22 cellular contexts compared by ENCODE assay signal in the genomic region with DNA sequence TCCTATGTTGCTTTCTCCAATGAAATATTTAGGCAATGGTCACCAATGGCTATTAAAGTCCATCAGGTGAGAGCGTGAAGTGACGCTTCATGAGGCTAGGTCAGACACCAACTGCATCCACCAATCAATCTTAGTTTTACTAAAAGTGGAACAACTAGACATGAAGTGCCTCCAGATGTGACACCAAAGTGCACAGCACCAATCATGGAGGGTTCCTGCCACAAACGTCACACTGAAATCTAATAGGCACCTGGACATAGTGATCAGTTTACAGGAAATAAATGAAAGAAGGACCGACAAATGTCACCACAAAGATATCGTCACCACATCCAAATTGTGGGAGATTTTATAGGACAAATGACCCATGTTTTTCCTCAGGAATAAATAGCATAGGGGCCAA.
DNase-seq lines count a peak whose midpoint lies in the region; ATAC-seq, FAIRE-seq and TF ChIP-seq lines count a peak whose summit lies in the region.
"Had no signal": no experiment of that assay in that cellular context is flagged by ENCODE, and none has a peak within 500 bp of the region (broad histone marks: within the 10 kb centered on the region; RNA-seq: fewer than 3 reads in every experiment).

No MANE protein-coding gene starts in this region.

- H3K27me3 Mint-ChIP-seq in CD4-positive, alpha-beta T cell: no peaks in the 10 kb centered on the region
- peaks cover 0 to 2% of the 10 kb centered on the region in 2 donors for H3K27me3 Mint-ChIP-seq in CD8-positive, alpha-beta memory T cell
- H3K27me3 Mint-ChIP-seq in naive thymus-derived CD8-positive, alpha-beta T cell: peaks cover 0 to 1% (median 0%) of the 10 kb centered on the region in 5 donors

- no peaks in the 10 kb centered on the region for H3K9me3 Mint-ChIP-seq in CD4-positive, alpha-beta T cell
- H3K9me3 Mint-ChIP-seq in CD8-positive, alpha-beta memory T cell: peaks cover 0 to 6% (median 4%) of the 10 kb centered on the region in 5 donors
- H3K9me3 Mint-ChIP-seq in naive thymus-derived CD8-positive, alpha-beta T cell: peaks cover 0 to 4% (median 0%) of the 10 kb centered on the region in 9 donors

- no peaks in the 10 kb centered on the region for H3K9me3 ChIP-seq in CD4-positive, alpha-beta T cell (ENCODE audit: control insufficient read depth, low read length)
- H3K9me3 ChIP-seq in CD8-positive, alpha-beta memory T cell (ENCODE audit: low read length): no peaks in the 10 kb centered on the region
- H3K9me3 ChIP-seq in K562 (replicated peaks; ENCODE audit: control insufficient read depth, insufficient read depth, low read depth, low read length) (peaks cover 3% of the 10 kb centered on the region), upper lobe of left lung (no peaks in the 10 kb centered on the region)

- no peak overlapping the region for H3K4me2 ChIP-seq in K562 (ENCODE audit: insufficient read depth, low read length)

- 59% methylated on average over 5 of the region's 5 CpGs for WGBS in K562 (ENCODE audit: insufficient coverage, low coverage, missing lambda C conversion rate)
- 83 to 84% methylated on average over 5 of the region's 5 CpGs for WGBS in upper lobe of left lung, 2 donors

- in situ Hi-C loops in K562 (cut with MboI): no loop called here

- H4K20me1 ChIP-seq in K562 (replicated peaks; ENCODE audit: control insufficient read depth, insufficient read depth, low read length): no peaks in the 10 kb centered on the region

- no peaks in the 10 kb centered on the region for H3K79me2 ChIP-seq in K562 (ENCODE audit: control insufficient read depth, insufficient read depth, low read length)

- H3K9me1 ChIP-seq in K562 (ENCODE audit: control insufficient read depth, insufficient read depth, low read length): no peaks in the 10 kb centered on the region

- peaks cover 9% of the 10 kb centered on the region for H3K36me3 Mint-ChIP-seq in CD4-positive, alpha-beta T cell (ENCODE audit: low read depth)
- peaks cover 0 to 5% (median 0%) of the 10 kb centered on the region in 3 donors for H3K36me3 Mint-ChIP-seq in CD8-positive, alpha-beta memory T cell
- peaks cover 0 to 4% (median 0%) of the 10 kb centered on the region in 3 donors for H3K36me3 Mint-ChIP-seq in naive thymus-derived CD8-positive, alpha-beta T cell
- H3K36me3 Mint-ChIP-seq: IgD-negative memory B cell had no signal

- no peaks in the 10 kb centered on the region for H3K27me3 ChIP-seq in CD4-positive, alpha-beta T cell (ENCODE audit: control insufficient read depth, insufficient read depth, low read length)
- no peaks in the 10 kb centered on the region for H3K27me3 ChIP-seq in CD8-positive, alpha-beta memory T cell (ENCODE audit: insufficient read depth, low read length, poor library complexity, severe bottlenecking)
- H3K27me3 ChIP-seq in K562 (ENCODE audit: control insufficient read depth in 2 of 2, insufficient read depth in 2 of 2, low read length in 2 of 2) (no peaks in the 10 kb centered on the region), upper lobe of left lung (no peaks in the 10 kb centered on the region)
- H3K27me3 ChIP-seq: MG63 had no signal

- ATAC-seq in CD4-positive, alpha-beta T cell (ENCODE audit: poor library complexity): no peak
- ATAC-seq in K562 (no peak), upper lobe of left lung (ENCODE audit: low FRiP score in 2 of 2) (no peak)
- no peak for ATAC-seq in naive thymus-derived CD8-positive, alpha-beta T cell
- ATAC-seq: GM12878 had no signal

- H3K27ac Mint-ChIP-seq in CD4-positive, alpha-beta T cell: no peak overlapping the region
- peak overlapping the region in 1 of 8 donors; percentile 12 for H3K27ac Mint-ChIP-seq in CD8-positive, alpha-beta memory T cell
- H3K27ac Mint-ChIP-seq in naive thymus-derived CD8-positive, alpha-beta T cell: peak overlapping the region in 1 of 10 donors; percentile 26
- H3K27ac Mint-ChIP-seq: IgD-negative memory B cell had no signal

- no peak overlapping the region; the same call in 1 of the 2 replicates for H2AFZ ChIP-seq in K562 (ENCODE audit: low read depth, low read length)

- intact Hi-C loops in CD4-positive, alpha-beta T cell (cut with DNase I, micrococcal nuclease): no loop called here
- intact Hi-C loops in K562 (cut with micrococcal nuclease): no loop called here

- no peak for TF ChIP-seq CTCF in CD4-positive, alpha-beta T cell (IDR thresholded peaks at IDR 0.05)
- TF ChIP-seq CTCF in K562 (IDR thresholded peaks at IDR 0.05 in 2 of 3, conservative IDR thresholded peaks at IDR 0.05 in 1 of 3; ENCODE audit: insufficient read depth in 2 of 3, low read depth in 1 of 3, low read length in 3 of 3) (no peak), upper lobe of left lung (IDR thresholded peaks at IDR 0.05) (no peak)

- no peaks in the 10 kb centered on the region for H3K4me1 ChIP-seq in CD8-positive, alpha-beta memory T cell (ENCODE audit: insufficient read depth, low read length)
- peaks cover 0 to 7% of the 10 kb centered on the region in 2 experiments; a peak in 2 of 5 replicates for H3K4me1 ChIP-seq in K562 (replicated peaks in 1 of 2; ENCODE audit: control insufficient read depth in 2 of 2, insufficient read depth in 2 of 2, low read length in 2 of 2)
- H3K4me1 ChIP-seq in upper lobe of left lung: no peaks in the 10 kb centered on the region

- TF ChIP-seq POLR2A in K562 (conservative IDR thresholded peaks at IDR 0.05) (no peak), upper lobe of left lung (IDR thresholded peaks at IDR 0.05) (no peak)

- no peak for TF ChIP-seq EP300 in K562 (IDR thresholded peaks at IDR 0.05; ENCODE audit: low read length)
- TF ChIP-seq EP300 in upper lobe of left lung (IDR thresholded peaks at IDR 0.05): no peak

- CTCF ChIA-PET in CD4-positive, alpha-beta T cell (lab: Charles Lee): no interaction called here
- CTCF ChIA-PET in CD8-positive, alpha-beta memory T cell (lab: Charles Lee): no interaction called here
- CTCF ChIA-PET in K562 (lab: Yijun Ruan, JAX; ENCODE audit: low intra/inter-chr PET ratio): no interaction called here

- H3K4me1 Mint-ChIP-seq in CD4-positive, alpha-beta T cell (ENCODE audit: low read depth): peaks cover 26% of the 10 kb centered on the region
- H3K4me1 Mint-ChIP-seq in CD8-positive, alpha-beta memory T cell: peaks cover 19 to 24% (median 23%) of the 10 kb centered on the region in 3 donors
- H3K4me1 Mint-ChIP-seq in naive thymus-derived CD8-positive, alpha-beta T cell: peaks cover 6 to 23% (median 11%) of the 10 kb centered on the region in 4 donors
- H3K4me1 Mint-ChIP-seq: IgD-negative memory B cell had no signal

- no TSS peak for BruUV-seq in K562 (replicated peaks; lab: Mats Ljungman, UMichigan)

- DNase-seq in CD4-positive, alpha-beta T cell: no peak
- no peak for DNase-seq in CD8-positive, alpha-beta memory T cell
- DNase-seq in K562 (ENCODE audit: extremely low read depth in 1 of 4, low spot score in 3 of 4) (no peak), upper lobe of left lung (no peak), AG20443 (ENCODE audit: low spot score) (no peak)
- DNase-seq in naive thymus-derived CD8-positive, alpha-beta T cell: no peak
- DNase-seq in activated CD4-positive, alpha-beta T cell treated with anti-CD3 and anti-CD28 coated beads for 4 hours: no peak
- DNase-seq: C1 segment of cervical spinal cord, DMS79, Kasumi-1, MG63, NCI-H1048, NCI-H1436, NCI-H1930, NCI-H2227 treated with DMSO at 0.1 percent for 48 hours, NCI-H510A, SHP77 treated with DMSO at 0.1 percent for 48 hours had no signal

- no peak overlapping the region for H3K9ac ChIP-seq in K562 (ENCODE audit: insufficient read depth in 1 of 2, low read depth in 2 of 2, low read length in 2 of 2)

- no peak overlapping the region for H3K27ac ChIP-seq in CD4-positive, alpha-beta T cell (ENCODE audit: low read depth, low read length)
- no peak overlapping the region for H3K27ac ChIP-seq in CD8-positive, alpha-beta memory T cell (ENCODE audit: low read depth, low read length)
- H3K27ac ChIP-seq in K562 (ENCODE audit: extremely low read depth, low read depth, low read length): no peak overlapping the region
- H3K27ac ChIP-seq in upper lobe of left lung: no peak overlapping the region
- H3K27ac ChIP-seq: RWPE1, SK-N-MC had no signal

- no peak for TF ChIP-seq RAD21 in K562 (CRISPR knock-in tag; conservative IDR thresholded peaks at IDR 0.05 in 1 of 2, IDR thresholded peaks at IDR 0.05 in 1 of 2)

- no peaks in the 10 kb centered on the region for H3K36me3 ChIP-seq in CD8-positive, alpha-beta memory T cell (ENCODE audit: insufficient read depth, low read length)
- H3K36me3 ChIP-seq in K562 (ENCODE audit: control insufficient read depth, insufficient read depth, low read length) (no peaks in the 10 kb centered on the region), upper lobe of left lung (no peaks in the 10 kb centered on the region)
- H3K36me3 ChIP-seq: MG63 had no signal

- H3K4me3 Mint-ChIP-seq in CD4-positive, alpha-beta T cell: peak overlapping the region; percentile 34
- peak overlapping the region in 5 of 7 donors; percentile 15 to 76 (median 33) for H3K4me3 Mint-ChIP-seq in CD8-positive, alpha-beta memory T cell
- H3K4me3 Mint-ChIP-seq in naive thymus-derived CD8-positive, alpha-beta T cell: peak overlapping the region in 6 of 10 donors; percentile 15 to 55 (median 32)
- H3K4me3 Mint-ChIP-seq: IgD-negative memory B cell had no signal

- FAIRE-seq in K562 (lab: Jason Lieb, UNC): peak; percentile 49
- FAIRE-seq: GM12878, H54 had no signal

- H3K4me3 ChIP-seq in CD8-positive, alpha-beta memory T cell (ENCODE audit: low read length): no peak overlapping the region
- no peak overlapping the region for H3K4me3 ChIP-seq in K562
- no peak overlapping the region for H3K4me3 ChIP-seq in upper lobe of left lung
- H3K4me3 ChIP-seq: GM12878, MG63, SK-N-MC had no signal

- POLR2A ChIA-PET in CD4-positive, alpha-beta T cell (lab: Charles Lee): no interaction called here
- POLR2A ChIA-PET in CD8-positive, alpha-beta memory T cell (lab: Charles Lee): no interaction called here
- POLR2A ChIA-PET in K562 (lab: Yijun Ruan, JAX): interaction anchor here (0.6 kb wide), 1 partner anchor 218 kb away, joined by 4 read pairs; the partner anchor contains the start of gene CEP192
- POLR2A ChIA-PET in naive thymus-derived CD8-positive, alpha-beta T cell (lab: Charles Lee): no interaction called here

TF ChIP-seq in K562, 482 proteins besides CTCF, POLR2A, EP300 and RAD21 (continues in another document):
- TF ChIP-seq, protein P1, sequence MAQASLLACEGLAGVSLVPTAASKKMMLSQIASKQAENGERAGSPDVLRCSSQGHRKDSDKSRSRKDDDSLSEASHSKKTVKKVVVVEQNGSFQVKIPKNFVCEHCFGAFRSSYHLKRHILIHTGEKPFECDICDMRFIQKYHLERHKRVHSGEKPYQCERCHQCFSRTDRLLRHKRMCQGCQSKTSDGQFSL (CRISPR knock-in tag; IDR thresholded peaks at IDR 0.05): no peak
- TF ChIP-seq, protein P1 (tag; IDR thresholded peaks at IDR 0.05): no peak
